8 cellular contexts compared by ENCODE assay signal in genomic region chr1:87902830-87903614, GRCh38.
DNase-seq lines count a peak whose midpoint lies in the region; ATAC-seq and TF ChIP-seq lines count a peak whose summit lies in the region.

No MANE protein-coding gene starts in this region.

- H3K27ac Mint-ChIP-seq in natural killer cell: peak overlapping the region in 1 of 2 donors; percentile 41
- no peak overlapping the region for H3K27ac Mint-ChIP-seq in natural killer cell treated with Interleukin-12 subunit alpha and Interleukin-12 subunit beta and Interleukin-15 and Interleukin-18, amount 100 ng/mL, for 72 hours

- ATAC-seq in natural killer cell: peak; percentile 47 to 69 (median 49)
- ATAC-seq in natural killer cell treated with Interleukin-12 subunit alpha and Interleukin-12 subunit beta and Interleukin-15 and Interleukin-18, amount 100 ng/mL, for 72 hours: no peak

- TF ChIP-seq CTCF in natural killer cell (IDR thresholded peaks at IDR 0.05) (no peak), left ventricle myocardium inferior (IDR thresholded peaks at IDR 0.05; ENCODE audit: borderline replicate concordance) (no peak), BE2C (IDR thresholded peaks at IDR 0.05; ENCODE audit: low read depth, low read length) (no peak)

- intact Hi-C loops in natural killer cell (cut with micrococcal nuclease) (no loop called here), left ventricle myocardium inferior (cut with micrococcal nuclease) (no loop called here)

- no peaks in the 10 kb centered on the region for H3K9me3 Mint-ChIP-seq in natural killer cell
- H3K9me3 Mint-ChIP-seq in natural killer cell treated with Interleukin-12 subunit alpha and Interleukin-12 subunit beta and Interleukin-15 and Interleukin-18, amount 100 ng/mL, for 72 hours: no peaks in the 10 kb centered on the region

- H3K4me1 ChIP-seq in left ventricle myocardium inferior (no peaks in the 10 kb centered on the region), BE2C (no peaks in the 10 kb centered on the region)

- H3K9me3 ChIP-seq in left ventricle myocardium inferior (replicated peaks): peaks cover 3% of the 10 kb centered on the region
- no peaks in the 10 kb centered on the region for H3K9me3 ChIP-seq in BE2C

- peak overlapping the region; percentile 7 for H3K27ac ChIP-seq in left ventricle myocardium inferior (replicated peaks)

- peaks cover 13 to 15% of the 10 kb centered on the region in 2 donors for H3K4me1 Mint-ChIP-seq in natural killer cell
- peaks cover 8 to 9% of the 10 kb centered on the region in 2 donors for H3K4me1 Mint-ChIP-seq in natural killer cell treated with Interleukin-12 subunit alpha and Interleukin-12 subunit beta and Interleukin-15 and Interleukin-18, amount 100 ng/mL, for 72 hours (ENCODE audit: low read depth in 2 of 2)

- H3K36me3 ChIP-seq in left ventricle myocardium inferior: no peaks in the 10 kb centered on the region
- H3K36me3 ChIP-seq in BE2C: no peaks in the 10 kb centered on the region

- peaks cover 0 to 2% of the 10 kb centered on the region in 2 donors for H3K27me3 Mint-ChIP-seq in natural killer cell (ENCODE audit: low read depth in 2 of 2)
- peaks cover 0 to 16% of the 10 kb centered on the region in 2 donors for H3K27me3 Mint-ChIP-seq in natural killer cell treated with Interleukin-12 subunit alpha and Interleukin-12 subunit beta and Interleukin-15 and Interleukin-18, amount 100 ng/mL, for 72 hours

- H3K36me3 Mint-ChIP-seq in natural killer cell: no peaks in the 10 kb centered on the region
- no peaks in the 10 kb centered on the region for H3K36me3 Mint-ChIP-seq in natural killer cell treated with Interleukin-12 subunit alpha and Interleukin-12 subunit beta and Interleukin-15 and Interleukin-18, amount 100 ng/mL, for 72 hours

- H3K27me3 ChIP-seq in left ventricle myocardium inferior (ENCODE audit: low read depth): no peaks in the 10 kb centered on the region
- H3K27me3 ChIP-seq in BE2C: no peaks in the 10 kb centered on the region

- DNase-seq in natural killer cell: no peak
- DNase-seq in natural killer cell treated with Interleukin-12 subunit alpha and Interleukin-12 subunit beta and Interleukin-15 and Interleukin-18, amount 100 ng/mL, for 72 hours (ENCODE audit: low spot score): no peak
- peak; percentile 68 for DNase-seq in NOMO-1 treated with dmso at 0.1 percent for 144 hours (lab: John Stamatoyannopoulos, UW; ENCODE audit: unreplicated experiment)
- no peak for DNase-seq in left ventricle myocardium inferior
- DNase-seq in activated CD4-positive, CD25-positive, alpha-beta regulatory T cell (lab: John Stamatoyannopoulos, UW): no peak
- no peak for DNase-seq in iPS-NIHi11 (ENCODE audit: low spot score)
- DNase-seq in dedifferentiated amniotic fluid mesenchymal stem cell (ENCODE audit: extremely low spot score): no peak
- DNase-seq in BE2C: no peak

- no peak overlapping the region for H3K4me3 Mint-ChIP-seq in natural killer cell
- H3K4me3 Mint-ChIP-seq in natural killer cell treated with Interleukin-12 subunit alpha and Interleukin-12 subunit beta and Interleukin-15 and Interleukin-18, amount 100 ng/mL, for 72 hours: no peak overlapping the region

- H3K4me3 ChIP-seq in left ventricle myocardium inferior (no peak overlapping the region), BE2C (ENCODE audit: low read depth, low read length) (no peak overlapping the region)

Comparison
In these comparisons a context has a peak if more than half of its experiments do, and no peak if none do; other contexts are left out.
1. ATAC-seq: peak in natural killer cell (3 of 3); none in natural killer cell treated with Interleukin-12 subunit alpha and Interleukin-12 subunit beta and Interleukin-15 and Interleukin-18, amount 100 ng/mL, for 72 hours (0 of 2).